17 cellular contexts compared by ENCODE assay signal in the genomic region with DNA sequence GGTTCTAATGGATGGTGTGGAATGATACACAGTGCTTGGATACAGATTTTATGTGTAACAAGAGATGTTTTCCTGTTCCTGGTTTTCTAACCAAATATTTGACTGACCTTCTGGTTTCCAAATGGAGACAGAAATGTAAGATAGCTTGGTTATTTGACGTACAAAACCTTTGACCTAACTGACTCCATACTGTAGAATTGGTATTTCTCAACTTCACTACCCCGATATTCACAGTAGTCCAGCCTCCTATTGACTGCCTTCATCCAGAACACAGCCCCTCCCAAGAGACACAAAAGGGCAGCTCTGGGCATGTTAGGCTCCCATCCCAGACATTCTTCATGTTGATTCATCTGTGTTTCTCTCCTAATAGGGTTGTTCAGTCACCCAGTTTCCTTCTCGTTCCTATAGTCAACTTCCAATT. TPM values are rescaled to one million over a fixed set of nuclear protein-coding genes. Genes with fewer than 3 reads are reported as not detected.
DNase-seq lines count a peak whose midpoint lies in the region; TF ChIP-seq lines count a peak whose summit lies in the region.
"Had no signal": no experiment of that assay in that cellular context is flagged by ENCODE, and none has a peak within 500 bp of the region (broad histone marks: within the 10 kb centered on the region; RNA-seq: fewer than 3 reads in every experiment).

No MANE protein-coding gene starts in this region.

- no peaks in the 10 kb centered on the region for H3K9me3 ChIP-seq in osteoblast (ENCODE audit: low read depth, low read length)
- H3K9me3 ChIP-seq in MM.1S (replicated peaks; ENCODE audit: insufficient read depth, low read length): no peaks in the 10 kb centered on the region

- H3K79me2 ChIP-seq in osteoblast (ENCODE audit: insufficient read depth, low read length): peaks cover 75% of the 10 kb centered on the region
- no peaks in the 10 kb centered on the region for H3K79me2 ChIP-seq in MM.1S (ENCODE audit: low read length)

- no peaks in the 10 kb centered on the region for H3K9me2 ChIP-seq in MM.1S (replicated peaks; ENCODE audit: insufficient read depth, low read length)

- H4K20me1 ChIP-seq in osteoblast (ENCODE audit: insufficient read depth, low read length): no peaks in the 10 kb centered on the region
- H4K20me1 ChIP-seq in MM.1S (ENCODE audit: insufficient read depth, low read length): no peaks in the 10 kb centered on the region

- H3K27ac ChIP-seq in brain microvascular endothelial cell (peak overlapping the region; percentile 45), osteoblast (ENCODE audit: low read depth, low read length) (peak overlapping the region; percentile 66), MM.1S (ENCODE audit: low read length) (no peak overlapping the region), caudate nucleus (ENCODE audit: low read depth, low read length) (no peak overlapping the region)
- H3K27ac ChIP-seq: BLaER1 treated with 17β-estradiol and CSF1 and Interleukin-3, amounts not matched to agents 10 nM and 100 nM; PC-9 had no signal

- DNase-seq in HCEC 1CT (peak; percentile 53), brain microvascular endothelial cell (peak; percentile 79), fibroblast of the conjunctiva (ENCODE audit: low read depth) (peak; percentile 73), osteoblast (ENCODE audit: insufficient read length, low spot score, missing footprints) (peak; percentile 85), MM.1S (no peak), NCI-H82 (lab: John Stamatoyannopoulos, UW) (no peak), A172 (ENCODE audit: low spot score) (no peak), caudate nucleus (lab: John Stamatoyannopoulos, UW) (no peak)
- DNase-seq: activated CD4-positive, alpha-beta memory T cell treated with anti-CD3 and anti-CD28 coated beads for 36 hours; activated T-cell treated with anti-CD3 and anti-CD28 coated beads, Interleukin-2, amount 50 U/mL, for 48 hours; erythroblast; NCI-H187; NCI-H524; PC-9; stimulated activated CD4-positive, alpha-beta T cell treated with anti-CD3 and anti-CD28 coated beads, Interleukin-4, amount 100 ng/mL, for 4 hours had no signal

- H3K27me3 ChIP-seq in brain microvascular endothelial cell (replicated peaks): no peaks in the 10 kb centered on the region
- no peaks in the 10 kb centered on the region for H3K27me3 ChIP-seq in osteoblast (ENCODE audit: insufficient read depth, low read length)
- H3K27me3 ChIP-seq in MM.1S (replicated peaks; ENCODE audit: insufficient read depth, low read length): no peaks in the 10 kb centered on the region
- H3K27me3 ChIP-seq: BLaER1 treated with 17β-estradiol and CSF1 and Interleukin-3, amounts not matched to agents 10 nM and 100 nM had no signal

- no peaks in the 10 kb centered on the region for H3K36me3 ChIP-seq in brain microvascular endothelial cell (replicated peaks)
- no peaks in the 10 kb centered on the region for H3K36me3 ChIP-seq in osteoblast (ENCODE audit: insufficient read depth, low read length)
- H3K36me3 ChIP-seq in MM.1S (replicated peaks; ENCODE audit: insufficient read depth, low read length): no peaks in the 10 kb centered on the region

- H3K4me3 ChIP-seq in brain microvascular endothelial cell (ENCODE audit: low read depth, low read length) (no peak overlapping the region), osteoblast (ENCODE audit: insufficient read depth, low read length) (no peak overlapping the region), MM.1S (ENCODE audit: low read length) (no peak overlapping the region)
- H3K4me3 ChIP-seq: BLaER1 treated with 17β-estradiol and CSF1 and Interleukin-3, amounts not matched to agents 10 nM and 100 nM; lung; PC-9 had no signal

- no peak for TF ChIP-seq CTCF in brain microvascular endothelial cell (IDR thresholded peaks at IDR 0.05; ENCODE audit: low read depth, low read length, missing control alignments)
- no peak for TF ChIP-seq CTCF in osteoblast (IDR thresholded peaks at IDR 0.05; ENCODE audit: extremely low read depth, low read depth, low read length)
- TF ChIP-seq CTCF in MM.1S (IDR thresholded peaks at IDR 0.05; ENCODE audit: low read length): no peak

- peaks cover 33% of the 10 kb centered on the region for H3K4me1 ChIP-seq in osteoblast (ENCODE audit: insufficient read depth, low read length)
- no peaks in the 10 kb centered on the region for H3K4me1 ChIP-seq in MM.1S (ENCODE audit: low read length)

- no peak overlapping the region for H3K9ac ChIP-seq in MM.1S (ENCODE audit: low read length)
- H3K9ac ChIP-seq: BLaER1 treated with 17β-estradiol and CSF1 and Interleukin-3, amounts not matched to agents 10 nM and 100 nM had no signal

- H2AFZ ChIP-seq in osteoblast (ENCODE audit: low read length) (no peak overlapping the region), MM.1S (ENCODE audit: low read length) (no peak overlapping the region)
- H2AFZ ChIP-seq: PC-9 had no signal

- in situ Hi-C loops in brain microvascular endothelial cell (cut with HindIII; ENCODE audit: low pct_ligation_motif_present, low sequenced_read_pairs): no loop called here

- H3K4me2 ChIP-seq in osteoblast (ENCODE audit: insufficient read depth, low read length) (peak overlapping the region; percentile 20), MM.1S (ENCODE audit: low read depth, low read length) (no peak overlapping the region)
- H3K4me2 ChIP-seq: BLaER1 treated with 17β-estradiol and CSF1 and Interleukin-3, amounts not matched to agents 10 nM and 100 nM; PC-9 had no signal

- no peaks in the 10 kb centered on the region for H3F3A ChIP-seq in MM.1S (ENCODE audit: insufficient read depth, low read length)

RNA-seq across cellular contexts. Expression of gene MYO1E, which starts 33.4 kb away (rescaled TPM):
- 220 and 336 TPM in 2 replicates for total RNA-seq in osteoblast
- total RNA-seq in A172 (2014; rRNA removed; shearing (Covaris generic)): 13.8 and 25.6 TPM in 2 replicates

Comparison
In these comparisons a context has a peak if more than half of its experiments do, and no peak if none do; other contexts are left out.
1. DNase-seq: peak in HCEC 1CT (single experiment), brain microvascular endothelial cell (single experiment), fibroblast of the conjunctiva (single experiment) and osteoblast (single experiment); none in MM.1S (single experiment), NCI-H82 (single experiment), A172 (single experiment) and caudate nucleus (0 of 61).
2. H3K27ac ChIP-seq: peak in brain microvascular endothelial cell (single experiment) and osteoblast (single experiment); none in MM.1S (single experiment) and caudate nucleus (single experiment).